10 cellular contexts compared by ENCODE assay signal in genomic region chr15:85541744-85542143, GRCh38.
A peak's percentile ranks its signal among the peaks of the same experiment; 100 is the strongest.
DNase-seq lines count a peak whose midpoint lies in the region; ATAC-seq, FAIRE-seq and TF ChIP-seq lines count a peak whose summit lies in the region.
"Had no signal": no experiment of that assay in that cellular context is flagged by ENCODE, and none has a peak within 500 bp of the region (broad histone marks: within the 10 kb centered on the region; RNA-seq: fewer than 3 reads in every experiment).

No MANE protein-coding gene starts in this region.

- peak overlapping the region; percentile 11 for H3K27ac Mint-ChIP-seq in T-helper 2 cell treated with Interferon-gamma antibody and Interleukin-4, amounts not matched to agents 5 μg/mL and 100 μg/mL, for 36 hours
- H3K27ac Mint-ChIP-seq in glutamatergic neuron (ENCODE audit: unreplicated experiment), result no peak overlapping the region

- no peak for TF ChIP-seq CTCF in pancreas (IDR thresholded peaks at IDR 0.05)
- no peak for TF ChIP-seq CTCF in glutamatergic neuron (IDR thresholded peaks at IDR 0.05; ENCODE audit: partially characterized antibody, unreplicated experiment)

- peaks cover 9% of the 10 kb centered on the region for H3K36me3 Mint-ChIP-seq in T-helper 2 cell treated with Interferon-gamma antibody and Interleukin-4, amounts not matched to agents 5 μg/mL and 100 μg/mL, for 36 hours (ENCODE audit: low read depth)
- no peaks in the 10 kb centered on the region for H3K36me3 Mint-ChIP-seq in glutamatergic neuron (ENCODE audit: unreplicated experiment)

- intact Hi-C loops in pancreas (cut with DNase I), result no loop called here

- no peaks in the 10 kb centered on the region for H3K9me3 Mint-ChIP-seq in T-helper 2 cell treated with Interferon-gamma antibody and Interleukin-4, amounts not matched to agents 5 μg/mL and 100 μg/mL, for 36 hours
- no peaks in the 10 kb centered on the region for H3K9me3 Mint-ChIP-seq in glutamatergic neuron (ENCODE audit: unreplicated experiment)
- H3K9me3 Mint-ChIP-seq: naive B cell had no signal

- H3K27me3 Mint-ChIP-seq in T-helper 2 cell treated with Interferon-gamma antibody and Interleukin-4, amounts not matched to agents 5 μg/mL and 100 μg/mL, for 36 hours (ENCODE audit: low read depth), result no peaks in the 10 kb centered on the region
- no peaks in the 10 kb centered on the region for H3K27me3 Mint-ChIP-seq in glutamatergic neuron (ENCODE audit: unreplicated experiment)
- H3K27me3 Mint-ChIP-seq: naive B cell had no signal

- no peaks in the 10 kb centered on the region for H3K36me3 ChIP-seq in pancreas

- H3K4me1 ChIP-seq in pancreas, result peaks cover 7 to 36% (median 28%) of the 10 kb centered on the region in 3 donors

- H3K4me3 Mint-ChIP-seq in T-helper 2 cell treated with Interferon-gamma antibody and Interleukin-4, amounts not matched to agents 5 μg/mL and 100 μg/mL, for 36 hours, result peak overlapping the region; percentile 9
- no peak overlapping the region for H3K4me3 Mint-ChIP-seq in glutamatergic neuron (ENCODE audit: unreplicated experiment)

- H3K9me3 ChIP-seq in pancreas, result no peaks in the 10 kb centered on the region

- peaks cover 64% of the 10 kb centered on the region for H3K4me1 Mint-ChIP-seq in T-helper 2 cell treated with Interferon-gamma antibody and Interleukin-4, amounts not matched to agents 5 μg/mL and 100 μg/mL, for 36 hours (ENCODE audit: low read depth)
- H3K4me1 Mint-ChIP-seq in glutamatergic neuron (ENCODE audit: low read depth, unreplicated experiment), result peaks cover 17% of the 10 kb centered on the region

- ATAC-seq in activated CD4-positive, CD25-positive, alpha-beta regulatory T cell treated with anti-CD3 and anti-CD28 coated beads, Interleukin-2, amount 50 U/mL, for 24 hours, result peak; percentile 49 to 62
- ATAC-seq in GM21825 (IDR thresholded peaks at IDR 0.05; ENCODE audit: unreplicated experiment) (peak; percentile 69), pancreas (peak in 3 of 4 donors; percentile 10 to 36 (median 13))

- DNase-seq in activated CD4-positive, CD25-positive, alpha-beta regulatory T cell (lab: John Stamatoyannopoulos, UW), result no peak
- DNase-seq in T-helper 2 cell treated with Interferon-gamma antibody and Interleukin-4, amounts not matched to agents 5 μg/mL and 100 μg/mL, for 36 hours (ENCODE audit: low spot score), result peak; percentile 41
- DNase-seq in pancreas (no peak), NCI-H187 (lab: John Stamatoyannopoulos, UW) (no peak), NCI-H345 treated with DMSO at 0.1 percent for 48 hours (lab: John Stamatoyannopoulos, UW; ENCODE audit: unreplicated experiment) (no peak), glutamatergic neuron (no peak)
- DNase-seq: naive B cell had no signal

- H3K27me3 ChIP-seq in pancreas, result no peaks in the 10 kb centered on the region

- no peak overlapping the region for H3K4me3 ChIP-seq in pancreas

- H3K27ac ChIP-seq in pancreas, result no peak overlapping the region
- H3K27ac ChIP-seq: RWPE1 had no signal

- no peak for FAIRE-seq in pancreas (lab: Jason Lieb, UNC)

- 43 to 66% methylated on average over 1 of the region's 1 CpG for WGBS in pancreas, 2 donors

Comparison
In these comparisons a context has a peak if more than half of its experiments do, and no peak if none do; other contexts are left out.
1. ATAC-seq: peak in every context shown above with its lines; median percentile 69 in GM21825; 56 in activated CD4-positive, CD25-positive, alpha-beta regulatory T cell treated with anti-CD3 and anti-CD28 coated beads, Interleukin-2, amount 50 U/mL, for 24 hours; 13 in pancreas.